In the genomic region with DNA sequence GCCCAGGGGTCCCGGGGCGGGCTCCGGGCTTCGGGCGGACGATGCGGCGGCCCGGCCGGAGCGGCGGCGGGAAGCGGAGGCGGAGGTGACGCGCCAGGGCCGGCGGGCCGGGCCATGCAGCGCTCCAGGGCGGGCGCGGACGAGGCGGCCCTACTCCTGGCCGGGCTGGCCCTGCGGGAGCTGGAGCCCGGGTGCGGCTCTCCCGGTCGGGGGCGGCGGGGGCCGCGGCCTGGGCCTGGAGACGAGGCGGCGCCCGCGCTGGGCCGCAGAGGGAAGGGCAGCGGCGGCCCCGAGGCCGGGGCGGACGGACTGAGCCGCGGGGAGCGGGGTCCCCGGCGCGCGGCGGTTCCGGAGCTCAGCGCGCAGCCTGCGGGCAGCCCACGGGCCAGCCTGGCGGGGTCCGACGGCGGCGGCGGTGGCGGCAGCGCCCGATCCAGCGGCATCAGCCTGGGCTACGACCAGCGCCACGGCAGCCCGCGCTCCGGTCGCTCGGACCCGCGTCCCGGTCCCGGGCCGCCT, we compare ENCODE assay signal across 8 cellular contexts. TPM values are rescaled to one million over a fixed set of nuclear protein-coding genes. Genes with fewer than 3 reads are reported as not detected.
A peak's percentile ranks its signal among the peaks of the same experiment; 100 is the strongest.
DNase-seq lines count a peak whose midpoint lies in the region; ATAC-seq, FAIRE-seq and TF ChIP-seq lines count a peak whose summit lies in the region.

No MANE protein-coding gene starts in this region.

- no peaks in the 10 kb centered on the region for H3K9me3 ChIP-seq in HEK293 (ENCODE audit: control insufficient read depth, insufficient read depth, low read depth, low read length)
- no peaks in the 10 kb centered on the region for H3K9me3 ChIP-seq in keratinocyte (ENCODE audit: control insufficient read depth, low read depth, low read length)
- no peaks in the 10 kb centered on the region for H3K9me3 ChIP-seq in suprapubic skin

- no peak for TF ChIP-seq EP300 in suprapubic skin (IDR thresholded peaks at IDR 0.05)

- H3K27ac ChIP-seq in HEK293 (ENCODE audit: extremely low read depth, low read depth, low read length) (peak overlapping the region; percentile 82; the same call in 1 of the 2 replicates), keratinocyte (ENCODE audit: control insufficient read depth, insufficient read depth, low read length) (no peak overlapping the region), suprapubic skin (peak overlapping the region; percentile 77)

- H3K4me1 ChIP-seq in HEK293 (ENCODE audit: control insufficient read depth, insufficient read depth, low read length) (peaks cover 10% of the 10 kb centered on the region; the same call in 1 of the 2 replicates), keratinocyte (ENCODE audit: control insufficient read depth, extremely low read depth, insufficient read depth, low read length) (peaks cover 4% of the 10 kb centered on the region), suprapubic skin (peaks cover 23% of the 10 kb centered on the region)

- H3K9me3 Mint-ChIP-seq in type B pancreatic cell, result no peaks in the 10 kb centered on the region
- H3K9me3 Mint-ChIP-seq in activated naive CD8-positive, alpha-beta T cell treated with anti-CD3 and anti-CD28 coated beads, Interleukin-2, amount 50 U/mL, for 24 hours, result no peaks in the 10 kb centered on the region

- H3K27me3 ChIP-seq in keratinocyte (ENCODE audit: control insufficient read depth, extremely low read depth, insufficient read depth, low read length) (no peaks in the 10 kb centered on the region), suprapubic skin (peaks cover 3% of the 10 kb centered on the region)

- POLR2A ChIA-PET in HEK293 (lab: Yijun Ruan, JAX), result interaction anchor here (1.5 to 2.1 kb wide), 2 partner anchors 54 to 117 kb away, joined by 4 to 6 read pairs; a partner anchor contains a TSS

- peak overlapping the region; percentile 88 for H3K4me2 ChIP-seq in keratinocyte (ENCODE audit: control insufficient read depth, extremely low read depth, insufficient read depth, low read depth, low read length)

- H3K4me1 Mint-ChIP-seq in type B pancreatic cell (ENCODE audit: unreplicated experiment), result peaks cover 12% of the 10 kb centered on the region
- peaks cover 5% of the 10 kb centered on the region for H3K4me1 Mint-ChIP-seq in activated naive CD8-positive, alpha-beta T cell treated with anti-CD3 and anti-CD28 coated beads, Interleukin-2, amount 50 U/mL, for 24 hours

- H3K4me3 ChIP-seq in HEK293 (ENCODE audit: low read depth, low read length) (peak overlapping the region; percentile 48), cardiac fibroblast (replicated peaks in 1 of 2; ENCODE audit: low read depth in 2 of 2, low read length in 2 of 2) (peak overlapping the region; percentile 69 to 79), keratinocyte (ENCODE audit: control insufficient read depth in 2 of 3, extremely low read depth in 1 of 3, insufficient read depth in 2 of 3, low read depth in 1 of 3, low read length in 3 of 3) (peak overlapping the region; percentile 55 to 75 (median 68)), suprapubic skin (peak overlapping the region; percentile 82)

- peak overlapping the region; percentile 65 for H3K9ac ChIP-seq in keratinocyte (ENCODE audit: control insufficient read depth, extremely low read depth, insufficient read depth, low read length)

- TF ChIP-seq POLR2A in suprapubic skin (IDR thresholded peaks at IDR 0.05), result no peak

- no peak overlapping the region for H2AFZ ChIP-seq in keratinocyte (ENCODE audit: control insufficient read depth, low read length)

- H3K36me3 ChIP-seq in HEK293 (ENCODE audit: control insufficient read depth in 2 of 2, insufficient read depth in 1 of 2, low read length in 2 of 2) (no peaks in the 10 kb centered on the region; a peak in 1 of 3 replicates), keratinocyte (ENCODE audit: control insufficient read depth in 2 of 2, extremely low read depth in 1 of 2, insufficient read depth in 2 of 2, low read length in 2 of 2) (no peaks in the 10 kb centered on the region), suprapubic skin (no peaks in the 10 kb centered on the region)

- no peak for FAIRE-seq in keratinocyte (lab: Jason Lieb, UNC)

- DNase-seq in cardiac fibroblast (ENCODE audit: low read depth in 2 of 2), result peak in 1 of 2 donors; percentile 47
- no peak for DNase-seq in keratinocyte (ENCODE audit: low read depth, low spot score)
- DNase-seq in suprapubic skin (ENCODE audit: low spot score in 2 of 2), result peak in 1 of 2 donors; percentile 38
- DNase-seq in type B pancreatic cell (ENCODE audit: extremely low spot score, unreplicated experiment), result no peak
- no peak for DNase-seq in activated naive CD8-positive, alpha-beta T cell treated with anti-CD3 and anti-CD28 coated beads, Interleukin-2, amount 50 U/mL, for 24 hours
- DNase-seq in SKM-1 (lab: John Stamatoyannopoulos, UW; ENCODE audit: unreplicated experiment), result no peak

- CTCF ChIA-PET in HEK293 (lab: Yijun Ruan, JAX), result interaction anchor here (0.5 to 2.0 kb wide), 5 partner anchors 11 to 139 kb away, joined by 3 to 10 read pairs (median 4); no protein-coding TSS in a partner anchor

- no peak for ATAC-seq in HG03097 (IDR thresholded peaks at IDR 0.05; ENCODE audit: low FRiP score, unreplicated experiment)
- no peak for ATAC-seq in activated naive CD8-positive, alpha-beta T cell treated with anti-CD3 and anti-CD28 coated beads, Interleukin-2, amount 50 U/mL, for 24 hours

- no CpG with 5 or more reads among the region's 84 CpGs for WGBS in suprapubic skin

- no peaks in the 10 kb centered on the region for H3K36me3 Mint-ChIP-seq in type B pancreatic cell
- no peaks in the 10 kb centered on the region for H3K36me3 Mint-ChIP-seq in activated naive CD8-positive, alpha-beta T cell treated with anti-CD3 and anti-CD28 coated beads, Interleukin-2, amount 50 U/mL, for 24 hours (ENCODE audit: low read depth)

- H3K4me3 Mint-ChIP-seq in type B pancreatic cell, result no peak overlapping the region
- no peak overlapping the region for H3K4me3 Mint-ChIP-seq in activated naive CD8-positive, alpha-beta T cell treated with anti-CD3 and anti-CD28 coated beads, Interleukin-2, amount 50 U/mL, for 24 hours

- TF ChIP-seq CTCF in HEK293 (tag by site-specific recombination; IDR thresholded peaks at IDR 0.05), result no peak
- no peak for TF ChIP-seq CTCF in cardiac fibroblast (IDR thresholded peaks at IDR 0.05; ENCODE audit: low read depth, low read length)
- no peak for TF ChIP-seq CTCF in keratinocyte (optimal IDR thresholded peaks at IDR 0.05 in 1 of 3, IDR thresholded peaks at IDR 0.05 in 1 of 3, conservative IDR thresholded peaks at IDR 0.05 in 1 of 3; ENCODE audit: extremely low read depth in 1 of 3, insufficient read depth in 2 of 3, low read length in 3 of 3)
- TF ChIP-seq CTCF in suprapubic skin (IDR thresholded peaks at IDR 0.05), result no peak
- TF ChIP-seq CTCF in type B pancreatic cell (conservative IDR thresholded peaks at IDR 0.05), result no peak

- peaks cover 7% of the 10 kb centered on the region for H4K20me1 ChIP-seq in keratinocyte (ENCODE audit: control insufficient read depth, extremely low read depth, insufficient read depth, low read length)

- no peak overlapping the region for H3K27ac Mint-ChIP-seq in type B pancreatic cell
- no peak overlapping the region for H3K27ac Mint-ChIP-seq in activated naive CD8-positive, alpha-beta T cell treated with anti-CD3 and anti-CD28 coated beads, Interleukin-2, amount 50 U/mL, for 24 hours

- H3K27me3 Mint-ChIP-seq in type B pancreatic cell, result no peaks in the 10 kb centered on the region
- peaks cover 48% of the 10 kb centered on the region for H3K27me3 Mint-ChIP-seq in activated naive CD8-positive, alpha-beta T cell treated with anti-CD3 and anti-CD28 coated beads, Interleukin-2, amount 50 U/mL, for 24 hours

- H3K79me2 ChIP-seq in keratinocyte (ENCODE audit: control insufficient read depth, insufficient read depth, low read length), result peaks cover 29% of the 10 kb centered on the region

- dilution Hi-C loops in keratinocyte (cut with MboI; ENCODE audit: extremely low pct_ligation_motif_present, low sequenced_read_pairs), result no loop called here

- H3K9me1 ChIP-seq in keratinocyte (ENCODE audit: control insufficient read depth, extremely low read depth, insufficient read depth, low read length), result no peaks in the 10 kb centered on the region

TF ChIP-seq in HEK293, 187 proteins besides CTCF, POLR2A, EP300 and RAD21:
- TF ChIP-seq WT1 (tag by site-specific recombination; IDR thresholded peaks at IDR 0.05) (no peak), ZNF677 (tag by site-specific recombination; IDR thresholded peaks at IDR 0.05) (peak; percentile 47; the same call in 1 of the 2 replicates), ZBTB17 (tag by site-specific recombination; IDR thresholded peaks at IDR 0.05) (no peak), ZBTB7A (tag by site-specific recombination; IDR thresholded peaks at IDR 0.05; ENCODE audit: low read depth) (no peak)
TF ChIP-seq in HEK293: peak in this region for 1.

RNA-seq across cellular contexts. Expression of a gene that starts 0.4 kb away (rescaled TPM):
- 13.2 to 17.7 TPM (median 14.5 TPM) in 3 replicates for polyA plus RNA-seq in keratinocyte
- polyA plus RNA-seq in keratinocyte (2011; ENCODE audit: low read depth), result 2.5 TPM
- 8.6 and 11.0 TPM in 2 replicates for polyA plus RNA-seq in keratinocyte (2011; cell fraction: cytosol; rRNA removed)
- 9.4 and 13.4 TPM in 2 replicates for polyA plus RNA-seq in keratinocyte (2011; cell fraction: nucleus; rRNA removed)
- 10.1 and 17.9 TPM in 2 replicates for polyA plus RNA-seq in keratinocyte (2012; ENCODE audit: low replicate concordance)
- 27.2 to 30.3 TPM (median 29.4 TPM) in 3 replicates for polyA minus RNA-seq in keratinocyte
- 12.1 TPM for polyA minus RNA-seq in keratinocyte (2011; cell fraction: cytosol; rRNA and poly(A)+ RNA removed)
- 5.2 and 8.6 TPM in 2 replicates for polyA minus RNA-seq in keratinocyte (2011; cell fraction: nucleus; rRNA and poly(A)+ RNA removed)
- 10 to 100 TPM in 2 of 4 donors, 1 to 10 TPM in 2; 8.7 to 15.7 (median 12.5) TPM for total RNA-seq in suprapubic skin
- 23.9 and 29.3 TPM in 2 replicates for total RNA-seq in type B pancreatic cell (ENCODE audit: low replicate concordance)

RNA-seq across cellular contexts. Expression of a gene that starts 53.7 kb away (rescaled TPM):
- polyA plus RNA-seq in keratinocyte, result 85.1 to 161 TPM (median 89.7 TPM) in 3 replicates
- 184 TPM for polyA plus RNA-seq in keratinocyte (2011; ENCODE audit: low read depth)
- 73.9 and 118 TPM in 2 replicates for polyA plus RNA-seq in keratinocyte (2011; cell fraction: cytosol; rRNA removed)
- polyA plus RNA-seq in keratinocyte (2011; cell fraction: nucleus; rRNA removed), result 54.9 and 57.6 TPM in 2 replicates
- polyA plus RNA-seq in keratinocyte (2012; ENCODE audit: low replicate concordance), result 76.0 and 87.3 TPM in 2 replicates
- 23.3 to 138 TPM (median 90.8 TPM) in 3 replicates for polyA minus RNA-seq in keratinocyte
- polyA minus RNA-seq in keratinocyte (2011; cell fraction: cytosol; rRNA and poly(A)+ RNA removed), result 58.1 TPM
- 28.9 and 56.5 TPM in 2 replicates for polyA minus RNA-seq in keratinocyte (2011; cell fraction: nucleus; rRNA and poly(A)+ RNA removed)
- 10 to 100 TPM; 60.5 to 98.6 (median 84.7) TPM for total RNA-seq in suprapubic skin
- 88.5 and 109 TPM in 2 replicates for total RNA-seq in type B pancreatic cell (ENCODE audit: low replicate concordance)
